Comparison of ENCODE assay signal across 8 cellular contexts in genomic region chr18:33751613-33752221, GRCh38.
DNase-seq lines count a peak whose midpoint lies in the region; ATAC-seq and TF ChIP-seq lines count a peak whose summit lies in the region.

No MANE protein-coding gene starts in this region.

- H3K4me3 ChIP-seq in cardiac fibroblast (replicated peaks in 1 of 2; ENCODE audit: low read depth in 2 of 2, low read length in 2 of 2) (no peak overlapping the region), spleen (no peak overlapping the region)

- TF ChIP-seq POLR2A in spleen (IDR thresholded peaks at IDR 0.05), result no peak

- WGBS in spleen, 5 donors, result 42 to 47% (median 45%) methylated on average over 4 of the region's 4 CpGs

- no peaks in the 10 kb centered on the region for H3K9me3 ChIP-seq in spleen

- TF ChIP-seq CTCF in GM13976 (IDR thresholded peaks at IDR 0.05; ENCODE audit: borderline replicate concordance, control extremely low read depth, extremely low read depth, insufficient read depth, missing control alignments) (peak; percentile 62), cardiac fibroblast (IDR thresholded peaks at IDR 0.05; ENCODE audit: low read depth, low read length) (peak; percentile 49), osteocyte (IDR thresholded peaks at IDR 0.05) (peak; percentile 71), spleen (IDR thresholded peaks at IDR 0.05 in 8 of 11, conservative IDR thresholded peaks at IDR 0.05 in 3 of 11) (peak in 2 of 11 experiments; percentile 16 to 23)

- no peaks in the 10 kb centered on the region for H3K27me3 Mint-ChIP-seq in osteocyte (ENCODE audit: unreplicated experiment)

- no peaks in the 10 kb centered on the region for H3K9me3 Mint-ChIP-seq in osteocyte (ENCODE audit: unreplicated experiment)

- peaks cover 39% of the 10 kb centered on the region for H3K4me1 Mint-ChIP-seq in osteocyte (ENCODE audit: unreplicated experiment)

- H3K27ac Mint-ChIP-seq in osteocyte (ENCODE audit: unreplicated experiment), result no peak overlapping the region

- no peak overlapping the region for H3K27ac ChIP-seq in spleen

- no peak overlapping the region for H3K4me3 Mint-ChIP-seq in osteocyte (ENCODE audit: unreplicated experiment)

- H3K4me1 ChIP-seq in spleen, result no peaks in the 10 kb centered on the region

- no peaks in the 10 kb centered on the region for H3K27me3 ChIP-seq in spleen (replicated peaks in 1 of 7)

- ATAC-seq in GM21447 (IDR thresholded peaks at IDR 0.05; ENCODE audit: unreplicated experiment), result no peak

- DNase-seq in GM13976 (ENCODE audit: low spot score) (no peak), NCI-H2029 treated with DMSO at 0.1 percent for 48 hours (lab: John Stamatoyannopoulos, UW) (peak; percentile 47), cardiac fibroblast (ENCODE audit: low read depth in 2 of 2) (peak; percentile 38 to 40), osteocyte (ENCODE audit: extremely low spot score, unreplicated experiment) (no peak), spleen (no peak)
- DNase-seq in activated CD8-positive, alpha-beta memory T cell treated with anti-CD3 and anti-CD28 coated beads, Interleukin-2, amount 50 U/mL, for 4 hours, result no peak
- DNase-seq in activated naive CD4-positive, alpha-beta T cell treated with Interleukin-2 at 50 U/mL for 16 hours, result no peak

- in situ Hi-C loops in GM13976 (cut with MboI; ENCODE audit: low sequenced_read_pairs, unreplicated experiment), result no loop called here

- intact Hi-C loops in spleen (cut with DNase I; ENCODE audit: low total_unique reads), result no loop called here

- H3K36me3 ChIP-seq in spleen, result no peaks in the 10 kb centered on the region

- H3K36me3 Mint-ChIP-seq in osteocyte (ENCODE audit: unreplicated experiment), result no peaks in the 10 kb centered on the region

Comparison
In these comparisons a context has a peak if more than half of its experiments do, and no peak if none do; other contexts are left out.
1. DNase-seq: peak in NCI-H2029 treated with DMSO at 0.1 percent for 48 hours (single experiment) and cardiac fibroblast (2 of 2); none in GM13976 (single experiment), osteocyte (single experiment), activated CD8-positive, alpha-beta memory T cell treated with anti-CD3 and anti-CD28 coated beads, Interleukin-2, amount 50 U/mL, for 4 hours (single experiment), activated naive CD4-positive, alpha-beta T cell treated with Interleukin-2 at 50 U/mL for 16 hours (single experiment) and spleen (single experiment).